ENCODE assay signal across 9 cellular contexts in genomic region chr9:121367651-121368510, GRCh38. TPM values are rescaled to one million over a fixed set of nuclear protein-coding genes. Genes with fewer than 3 reads are reported as not detected.
DNase-seq lines count a peak whose midpoint lies in the region; ATAC-seq, FAIRE-seq and TF ChIP-seq lines count a peak whose summit lies in the region.
"Had no signal": no experiment of that assay in that cellular context is flagged by ENCODE, and none has a peak within 500 bp of the region (broad histone marks: within the 10 kb centered on the region; RNA-seq: fewer than 3 reads in every experiment).

No MANE protein-coding gene starts in this region.

- TF ChIP-seq EP300 in K562 (IDR thresholded peaks at IDR 0.05; ENCODE audit: low read length) = no peak
- no peak for TF ChIP-seq EP300 in upper lobe of left lung (IDR thresholded peaks at IDR 0.05)

- no peak overlapping the region for H2AFZ ChIP-seq in K562 (ENCODE audit: low read depth, low read length)

- H3K4me1 ChIP-seq in K562 (replicated peaks in 1 of 2; ENCODE audit: control insufficient read depth in 2 of 2, insufficient read depth in 2 of 2, low read length in 2 of 2) (peaks cover 18 to 27% of the 10 kb centered on the region in 2 experiments), lung (ENCODE audit: control insufficient read depth in 2 of 2, insufficient read depth in 2 of 2, low read length in 2 of 2) (peaks cover 10 to 18% of the 10 kb centered on the region in 2 donors), upper lobe of left lung (peaks cover 70 to 81% (median 75%) of the 10 kb centered on the region in 4 donors)

- peak overlapping the region; percentile 66 for H3K27ac Mint-ChIP-seq in activated naive CD8-positive, alpha-beta T cell
- no peak overlapping the region for H3K27ac Mint-ChIP-seq in activated naive CD8-positive, alpha-beta T cell treated with anti-CD3 and anti-CD28 coated beads for 36 hours

- TF ChIP-seq POLR2A in K562 (conservative IDR thresholded peaks at IDR 0.05) (no peak), upper lobe of left lung (IDR thresholded peaks at IDR 0.05) (no peak)

- H3K4me1 Mint-ChIP-seq in activated naive CD8-positive, alpha-beta T cell (ENCODE audit: low read depth) = peaks cover 30% of the 10 kb centered on the region
- H3K4me1 Mint-ChIP-seq in activated naive CD8-positive, alpha-beta T cell treated with anti-CD3 and anti-CD28 coated beads for 36 hours = peaks cover 21% of the 10 kb centered on the region

- peaks cover 3% of the 10 kb centered on the region for H3K9me3 Mint-ChIP-seq in activated naive CD8-positive, alpha-beta T cell (ENCODE audit: low read depth)
- peaks cover 7% of the 10 kb centered on the region for H3K9me3 Mint-ChIP-seq in activated naive CD8-positive, alpha-beta T cell treated with anti-CD3 and anti-CD28 coated beads for 36 hours

- no peak overlapping the region; the same call in 1 of the 2 replicates for H3K4me3 ChIP-seq in K562
- H3K4me3 ChIP-seq in lung = peak overlapping the region; percentile 41
- peak overlapping the region; percentile 66 to 79 (median 75) for H3K4me3 ChIP-seq in upper lobe of left lung
- H3K4me3 ChIP-seq in H7 (ENCODE audit: insufficient read depth, low read depth, low read length) = no peak overlapping the region; the same call in 1 of the 2 replicates

- TSS peak; percentile 29 for BruUV-seq in K562 (replicated peaks; lab: Mats Ljungman, UMichigan)

- no peaks in the 10 kb centered on the region for H3K27me3 Mint-ChIP-seq in activated naive CD8-positive, alpha-beta T cell
- H3K27me3 Mint-ChIP-seq in activated naive CD8-positive, alpha-beta T cell treated with anti-CD3 and anti-CD28 coated beads for 36 hours = no peaks in the 10 kb centered on the region

- H3K4me2 ChIP-seq in K562 (ENCODE audit: insufficient read depth, low read length) = no peak overlapping the region

- no peaks in the 10 kb centered on the region for H4K20me1 ChIP-seq in K562 (replicated peaks; ENCODE audit: control insufficient read depth, insufficient read depth, low read length)

- H3K9me1 ChIP-seq in K562 (ENCODE audit: control insufficient read depth, insufficient read depth, low read length) = no peaks in the 10 kb centered on the region

- intact Hi-C loops in K562 (cut with micrococcal nuclease) = no loop called here

- H3K36me3 Mint-ChIP-seq in activated naive CD8-positive, alpha-beta T cell = peaks cover 6% of the 10 kb centered on the region
- H3K36me3 Mint-ChIP-seq in activated naive CD8-positive, alpha-beta T cell treated with anti-CD3 and anti-CD28 coated beads for 36 hours = peaks cover 7% of the 10 kb centered on the region

- no peak for TF ChIP-seq RAD21 in K562 (CRISPR knock-in tag; conservative IDR thresholded peaks at IDR 0.05 in 1 of 2, IDR thresholded peaks at IDR 0.05 in 1 of 2)

- H3K9me3 ChIP-seq in K562 (replicated peaks; ENCODE audit: control insufficient read depth, insufficient read depth, low read depth, low read length) = no peaks in the 10 kb centered on the region
- no peaks in the 10 kb centered on the region for H3K9me3 ChIP-seq in lung (ENCODE audit: control insufficient read depth in 2 of 2, insufficient read depth in 1 of 2, low read length in 1 of 2)
- H3K9me3 ChIP-seq in upper lobe of left lung = no peaks in the 10 kb centered on the region

- peaks cover 68% of the 10 kb centered on the region for H3K79me2 ChIP-seq in K562 (ENCODE audit: control insufficient read depth, insufficient read depth, low read length)

- H3K9ac ChIP-seq in K562 (ENCODE audit: insufficient read depth in 1 of 2, low read depth in 2 of 2, low read length in 2 of 2) = no peak overlapping the region

- ATAC-seq in K562 (no peak), lung (ENCODE audit: insufficient read depth, low FRiP score) (no peak), upper lobe of left lung (ENCODE audit: low FRiP score in 2 of 2) (no peak), HG02885 (IDR thresholded peaks at IDR 0.05; ENCODE audit: poor library complexity, unreplicated experiment) (no peak), GM19452 (IDR thresholded peaks at IDR 0.05; ENCODE audit: unreplicated experiment) (no peak)

- H3K36me3 ChIP-seq in K562 (ENCODE audit: control insufficient read depth, insufficient read depth, low read length) = peaks cover 7% of the 10 kb centered on the region; the same call in 1 of the 3 replicates
- no peaks in the 10 kb centered on the region for H3K36me3 ChIP-seq in lung (ENCODE audit: control insufficient read depth in 2 of 2, insufficient read depth in 2 of 2, low read length in 2 of 2)
- H3K36me3 ChIP-seq in upper lobe of left lung = peaks cover 0 to 16% (median 0%) of the 10 kb centered on the region in 4 donors
- H3K36me3 ChIP-seq in H7 (replicated peaks; ENCODE audit: control insufficient read depth, insufficient read depth, low read length) = no peaks in the 10 kb centered on the region

- no peak for FAIRE-seq in K562 (lab: Jason Lieb, UNC)

- peak overlapping the region; percentile 90 for H3K4me3 Mint-ChIP-seq in activated naive CD8-positive, alpha-beta T cell
- H3K4me3 Mint-ChIP-seq in activated naive CD8-positive, alpha-beta T cell treated with anti-CD3 and anti-CD28 coated beads for 36 hours = no peak overlapping the region

- DNase-seq in activated naive CD8-positive, alpha-beta T cell treated with anti-CD3 and anti-CD28 coated beads for 36 hours = no peak
- DNase-seq in K562 (ENCODE audit: extremely low read depth in 1 of 4, low spot score in 3 of 4) (no peak), lung (ENCODE audit: low spot score) (no peak), upper lobe of left lung (no peak), H7 (no peak)
- DNase-seq: SW 1271 had no signal

- H3K27ac ChIP-seq in K562 (ENCODE audit: extremely low read depth, low read depth, low read length) = no peak overlapping the region
- H3K27ac ChIP-seq in lung (ENCODE audit: low read depth in 1 of 2, low read length in 1 of 2) = peak overlapping the region in 1 of 2 donors; percentile 96
- peak overlapping the region; percentile 94 to 99 (median 96) for H3K27ac ChIP-seq in upper lobe of left lung

- CTCF ChIA-PET in K562 (lab: Yijun Ruan, JAX; ENCODE audit: low intra/inter-chr PET ratio) = no interaction called here

- in situ Hi-C loops in K562 (cut with MboI) = no loop called here

- no peak for TF ChIP-seq CTCF in K562 (IDR thresholded peaks at IDR 0.05 in 2 of 3, conservative IDR thresholded peaks at IDR 0.05 in 1 of 3; ENCODE audit: insufficient read depth in 2 of 3, low read depth in 1 of 3, low read length in 3 of 3)
- no peak for TF ChIP-seq CTCF in lung (IDR thresholded peaks at IDR 0.05; ENCODE audit: control extremely low read depth, extremely low read depth)
- TF ChIP-seq CTCF in upper lobe of left lung (IDR thresholded peaks at IDR 0.05) = no peak

- 73% methylated on average over 4 of the region's 4 CpGs for WGBS in K562 (ENCODE audit: insufficient coverage, low coverage, missing lambda C conversion rate)
- 12 to 17% methylated on average over 4 of the region's 4 CpGs for WGBS in lung, 2 donors
- WGBS in upper lobe of left lung, 2 donors = 11 to 14% methylated on average over 4 of the region's 4 CpGs

- POLR2A ChIA-PET in K562 (lab: Yijun Ruan, JAX) = interaction anchor here (0.8 kb wide), 1 partner anchor 17 kb away, joined by 3 read pairs; no protein-coding TSS in a partner anchor

- H3K27me3 ChIP-seq in K562 (ENCODE audit: control insufficient read depth in 2 of 2, insufficient read depth in 2 of 2, low read length in 2 of 2) (no peaks in the 10 kb centered on the region), lung (ENCODE audit: control insufficient read depth, insufficient read depth) (no peaks in the 10 kb centered on the region), upper lobe of left lung (no peaks in the 10 kb centered on the region), H7 (ENCODE audit: control insufficient read depth, insufficient read depth, low read length) (peaks cover 10% of the 10 kb centered on the region)

TF ChIP-seq in K562, 482 proteins besides CTCF, POLR2A, EP300 and RAD21:
- TF ChIP-seq CEBPB (tag; IDR thresholded peaks at IDR 0.05) = peak; percentile 22; the same call in 1 of the 2 replicates
- TF ChIP-seq ZNF316 (IDR thresholded peaks at IDR 0.05) = peak; percentile 46; the same call in 1 of the 2 replicates
- TF ChIP-seq C11orf30 (IDR thresholded peaks at IDR 0.05; ENCODE audit: low read depth) = 0 out of 2 replicates have a peak, but pooled peaks have one; percentile 20
- no peak for TF ChIP-seq NFIX (CRISPR knock-in tag; IDR thresholded peaks at IDR 0.05; ENCODE audit: low read depth)
TF ChIP-seq in K562: peak in this region for 3.

RNA-seq across cellular contexts. Expression of gene STOM, which starts 2.2 kb away (rescaled TPM):
- 10 to 100 TPM; 36.0 to 36.3 TPM for total RNA-seq in activated naive CD8-positive, alpha-beta T cell treated with anti-CD3 and anti-CD28 coated beads for 36 hours
- total RNA-seq in K562 (2011; cell fraction: chromatin; rRNA removed; ENCODE audit: low replicate concordance) = 57.6 and 69.2 TPM in 2 replicates
- 86.6 and 95.4 TPM in 2 replicates for total RNA-seq in K562 (2011; cell fraction: nucleolus; rRNA removed)
- total RNA-seq in K562 (2011; cell fraction: nucleoplasm; rRNA removed) = 109 and 133 TPM in 2 replicates
- 23.2 and 34.7 TPM in 2 replicates for total RNA-seq in K562 (2014; rRNA removed)
- 43.9 and 52.4 TPM in 2 replicates for total RNA-seq in K562 (2014; rRNA removed; fragmentation: Illumina TruSeq; extraction: Trizol)
- total RNA-seq in K562 (2015; rRNA removed; fragmentation: Illumina TruSeq; extraction: Trizol) = 54.4 and 58.1 TPM in 2 replicates
- total RNA-seq in K562 (2021) = 56.7 and 56.9 TPM in 2 replicates
- 62.6 and 140 TPM in 2 replicates for polyA plus RNA-seq in K562 (2011; rRNA removed)
- polyA plus RNA-seq in K562 (2011; cell fraction: cytosol; rRNA removed) = 46.5 and 61.5 TPM in 2 replicates
- polyA plus RNA-seq in K562 (2011; cell fraction: nucleus; rRNA removed) = 15.3 and 22.4 TPM in 2 replicates
- 27.0 and 42.0 TPM in 2 replicates for polyA plus RNA-seq in K562 (2012)
- polyA plus RNA-seq in K562 (2014; fragmentation: Illumina TruSeq; extraction: Trizol) = 46.9 and 49.4 TPM in 2 replicates
- 10 to 100 TPM; 24.6 to 35.8 TPM for polyA plus RNA-seq in K562 (2014; fragmentation: Nextera tagmentation; extraction: Ambion mirVana)
- polyA plus RNA-seq in K562 (2014; rRNA removed) = 33.5 and 43.0 TPM in 2 replicates
- polyA minus RNA-seq in K562 (2011; rRNA and poly(A)+ RNA removed) = 40.2 and 82.5 TPM in 2 replicates
- 37.9 and 62.8 TPM in 2 replicates for polyA minus RNA-seq in K562 (2011; cell fraction: cytosol; rRNA and poly(A)+ RNA removed)
- 11.0 and 11.8 TPM in 2 replicates for polyA minus RNA-seq in K562 (2011; cell fraction: nucleus; rRNA and poly(A)+ RNA removed)
- total RNA-seq in lung = 100 to 1,000 TPM; 405 to 470 TPM
- polyA plus RNA-seq in lung = 100 to 1,000 TPM; 311 to 413 TPM
- 100 to 1,000 TPM in 5 of 6 donors, 10 to 100 TPM in 1; 96.4 to 480 (median 362) TPM for total RNA-seq in upper lobe of left lung
- 51.8 and 53.2 TPM in 2 replicates for total RNA-seq in H7 (2014; rRNA removed; shearing (Covaris generic))

Comparison
In these comparisons a context has a peak if more than half of its experiments do, and no peak if none do; other contexts are left out.
1. H3K4me3 ChIP-seq: peak in lung (single experiment) and upper lobe of left lung (4 of 4); none in K562 (single experiment) and H7 (single experiment).